18 cellular contexts compared by ENCODE assay signal in genomic region chr20:21262812-21263211, GRCh38. TPM values are rescaled to one million over a fixed set of nuclear protein-coding genes. Genes with fewer than 3 reads are reported as not detected.
A peak's percentile ranks its signal among the peaks of the same experiment; 100 is the strongest.
DNase-seq lines count a peak whose midpoint lies in the region; ATAC-seq and TF ChIP-seq lines count a peak whose summit lies in the region.
"Had no signal": no experiment of that assay in that cellular context is flagged by ENCODE, and none has a peak within 500 bp of the region (broad histone marks: within the 10 kb centered on the region; RNA-seq: fewer than 3 reads in every experiment).

No MANE protein-coding gene starts in this region.

- H4K91ac ChIP-seq in IMR-90 (ENCODE audit: insufficient read depth, low read depth, low read length), result no peak overlapping the region

- CTCF ChIA-PET in MCF 10A (lab: Yijun Ruan, JAX) (interaction anchor here (0.6 to 4.0 kb wide), 5 partner anchors 16 to 438 kb away, joined by 3 to 14 read pairs (median 3); no protein-coding TSS in a partner anchor), IMR-90 (lab: Yijun Ruan, JAX) (no interaction called here)

- H3K4me1 ChIP-seq in breast epithelium (no peaks in the 10 kb centered on the region), IMR-90 (ENCODE audit: control insufficient read depth, insufficient read depth, low read length) (no peaks in the 10 kb centered on the region), gastrocnemius medialis (no peaks in the 10 kb centered on the region)
- H3K4me1 ChIP-seq: Peyer's patch had no signal

- H3K27me3 ChIP-seq in breast epithelium (no peaks in the 10 kb centered on the region), IMR-90 (ENCODE audit: control insufficient read depth, insufficient read depth, low read length) (peaks cover 7% of the 10 kb centered on the region), gastrocnemius medialis (no peaks in the 10 kb centered on the region)
- H3K27me3 ChIP-seq: Peyer's patch had no signal

- H3K4me3 Mint-ChIP-seq in MCF 10A (ENCODE audit: unreplicated experiment), result no peak overlapping the region
- no peak overlapping the region for H3K4me3 Mint-ChIP-seq in progenitor cell of endocrine pancreas (ENCODE audit: low read depth)
- H3K4me3 Mint-ChIP-seq: CD14-positive monocyte, H9, IgD-negative memory B cell had no signal

- H3K27ac ChIP-seq in breast epithelium (no peak overlapping the region), IMR-90 (ENCODE audit: insufficient read depth, low read length) (no peak overlapping the region), gastrocnemius medialis (no peak overlapping the region)
- H3K27ac ChIP-seq: Peyer's patch had no signal

- no peak overlapping the region for H3K9ac ChIP-seq in IMR-90 (ENCODE audit: low read depth, low read length)

- H4K20me1 ChIP-seq in IMR-90 (ENCODE audit: insufficient read depth, low read length), result no peaks in the 10 kb centered on the region

- H4K5ac ChIP-seq in IMR-90 (ENCODE audit: low read depth, low read length), result no peak overlapping the region

- H2BK15ac ChIP-seq in IMR-90 (ENCODE audit: low read depth, low read length), result no peak overlapping the region

- H3K23ac ChIP-seq in IMR-90 (ENCODE audit: low read depth, low read length), result no peak overlapping the region

- H3K27me3 Mint-ChIP-seq in MCF 10A (ENCODE audit: insufficient read depth, unreplicated experiment), result no peaks in the 10 kb centered on the region
- H3K27me3 Mint-ChIP-seq in progenitor cell of endocrine pancreas, result no peaks in the 10 kb centered on the region

- H4K8ac ChIP-seq in IMR-90 (ENCODE audit: low read depth in 2 of 2, low read length in 2 of 2), result no peak overlapping the region

- H2BK5ac ChIP-seq in IMR-90 (ENCODE audit: low read depth, low read length, poor library complexity, severe bottlenecking), result no peak overlapping the region

- no peaks in the 10 kb centered on the region for H3K36me3 Mint-ChIP-seq in MCF 10A (ENCODE audit: insufficient read depth, unreplicated experiment)
- H3K36me3 Mint-ChIP-seq in progenitor cell of endocrine pancreas (ENCODE audit: insufficient read depth), result no peaks in the 10 kb centered on the region
- H3K36me3 Mint-ChIP-seq: CD14-positive monocyte had no signal

- H3K9me3 Mint-ChIP-seq in MCF 10A (ENCODE audit: unreplicated experiment), result peaks cover 6% of the 10 kb centered on the region
- no peaks in the 10 kb centered on the region for H3K9me3 Mint-ChIP-seq in progenitor cell of endocrine pancreas (ENCODE audit: low read depth)

- H2AK9ac ChIP-seq in IMR-90 (replicated peaks; ENCODE audit: low read depth, low read length, poor library complexity), result no peak overlapping the region

- H3K4me1 Mint-ChIP-seq in MCF 10A (ENCODE audit: insufficient read depth, unreplicated experiment) (no peaks in the 10 kb centered on the region), progenitor cell of endocrine pancreas (ENCODE audit: low read depth) (no peaks in the 10 kb centered on the region)
- H3K4me1 Mint-ChIP-seq: CD14-positive monocyte, H9, IgD-negative memory B cell had no signal

- no CpG with 5 or more reads among the region's 2 CpGs for WGBS in IMR-90 (ENCODE audit: extremely low coverage in 2 of 2, insufficient read length in 1 of 2), 2 experiments

- H2AK5ac ChIP-seq in IMR-90 (ENCODE audit: low read depth, low read length), result no peak overlapping the region

- H3K9me1 ChIP-seq in IMR-90 (ENCODE audit: insufficient read depth, low read length), result no peaks in the 10 kb centered on the region

- H3K27ac Mint-ChIP-seq in MCF 10A (ENCODE audit: low read depth, unreplicated experiment) (no peak overlapping the region), progenitor cell of endocrine pancreas (peak overlapping the region; percentile 38)
- H3K27ac Mint-ChIP-seq: H9, IgD-negative memory B cell had no signal

- TF ChIP-seq CTCF in MCF 10A (IDR thresholded peaks at IDR 0.05; ENCODE audit: unreplicated experiment), result no peak
- no peak for TF ChIP-seq CTCF in breast epithelium (IDR thresholded peaks at IDR 0.05)
- TF ChIP-seq CTCF in IMR-90 (conservative IDR thresholded peaks at IDR 0.05; ENCODE audit: low read depth, low read length), result no peak
- TF ChIP-seq CTCF in progenitor cell of endocrine pancreas (IDR thresholded peaks at IDR 0.05; ENCODE audit: unreplicated experiment), result no peak
- TF ChIP-seq CTCF in gastrocnemius medialis (IDR thresholded peaks at IDR 0.05 in 4 of 5, conservative IDR thresholded peaks at IDR 0.05 in 1 of 5), result no peak

- POLR2A ChIA-PET in MCF 10A (lab: Yijun Ruan, JAX) (interaction anchor here (1.0 kb wide), 1 partner anchor 13 kb away, joined by 3 read pairs; no protein-coding TSS in a partner anchor), IMR-90 (lab: Charles Lee; ENCODE audit: unreplicated experiment) (no interaction called here)

- in situ Hi-C loops in IMR-90 (cut with MboI; ENCODE audit: low sequenced_read_pairs) (no loop called here), SK-MEL-5 (cut with HindIII; ENCODE audit: low pct_unique_long_range_greater_than_20kb, low sequenced_read_pairs) (no loop called here), gastrocnemius medialis (cut with MboI; ENCODE audit: low sequenced_read_pairs in 4 of 4) (no loop called here)

- H3K36me3 ChIP-seq in breast epithelium, result no peaks in the 10 kb centered on the region
- H3K36me3 ChIP-seq in IMR-90 (ENCODE audit: control insufficient read depth, insufficient read depth, low read length), result no peaks in the 10 kb centered on the region
- H3K36me3 ChIP-seq in gastrocnemius medialis, result no peaks in the 10 kb centered on the region
- H3K36me3 ChIP-seq: Peyer's patch had no signal

- peak overlapping the region; percentile 65 for H2AFZ ChIP-seq in IMR-90 (replicated peaks; ENCODE audit: low read length, poor library complexity)

- DNase-seq in MCF 10A (ENCODE audit: unreplicated experiment) (peak; percentile 49), breast epithelium (ENCODE audit: low spot score in 2 of 2) (no peak), IMR-90 (no peak), SK-MEL-5 (ENCODE audit: low read depth, low spot score) (peak; percentile 30), progenitor cell of endocrine pancreas (ENCODE audit: low spot score, unreplicated experiment) (no peak), cortex of kidney (lab: John Stamatoyannopoulos, UW) (no peak), gastrocnemius medialis (no peak)
- DNase-seq in activated CD8-positive, alpha-beta memory T cell treated with anti-CD3 and anti-CD28 coated beads for 24 hours, result no peak
- DNase-seq: H9, NCI-H1105 treated with DMSO at 0.1 percent for 48 hours, NCI-H1930, NCI-H2171, NCI-H446 treated with DMSO at 0.1 percent for 48 hours, NCI-H774, Peyer's patch, Right ventricle myocardium superior had no signal

- intact Hi-C loops in MCF 10A (cut with micrococcal nuclease), result no loop called here
- intact Hi-C loops in breast epithelium (cut with DNase I; ENCODE audit: low total_unique reads), result no loop called here
- intact Hi-C loops in IMR-90 (cut with micrococcal nuclease), result no loop called here
- intact Hi-C loops in gastrocnemius medialis (cut with DNase I; ENCODE audit: low total_unique reads), result no loop called here

- H3K4me2 ChIP-seq in IMR-90 (ENCODE audit: low read depth, low read length), result no peak overlapping the region

- H3K79me1 ChIP-seq in IMR-90 (ENCODE audit: low read depth in 1 of 2, low read length in 2 of 2), result no peaks in the 10 kb centered on the region

- H3K4ac ChIP-seq in IMR-90 (ENCODE audit: low read depth, low read length), result no peak overlapping the region

- no peak overlapping the region for H3K56ac ChIP-seq in IMR-90 (ENCODE audit: extremely low read depth, insufficient read depth, low read length)

- BruUV-seq in MCF 10A (replicated peaks; lab: Mats Ljungman, UMichigan) (no TSS peak), IMR-90 (replicated peaks; lab: Mats Ljungman, UMichigan) (no TSS peak)

- H3K9me3 ChIP-seq in breast epithelium (no peaks in the 10 kb centered on the region), IMR-90 (ENCODE audit: control insufficient read depth, insufficient read depth, low read length) (peaks cover 2% of the 10 kb centered on the region; the same call in 1 of the 2 replicates), gastrocnemius medialis (no peaks in the 10 kb centered on the region)
- H3K9me3 ChIP-seq: Peyer's patch had no signal

- H2BK120ac ChIP-seq in IMR-90 (ENCODE audit: low read depth, low read length), result no peak overlapping the region

- H3K4me3 ChIP-seq in breast epithelium (no peak overlapping the region), IMR-90 (ENCODE audit: insufficient read depth, low read depth, low read length) (no peak overlapping the region), gastrocnemius medialis (no peak overlapping the region)
- H3K4me3 ChIP-seq: Peyer's patch had no signal

- ATAC-seq in IMR-90 (ENCODE audit: low read depth) (no peak), gastrocnemius medialis (no peak)

- H3K18ac ChIP-seq in IMR-90 (ENCODE audit: low read depth, low read length), result no peak overlapping the region

- no peak overlapping the region for H2BK20ac ChIP-seq in IMR-90 (ENCODE audit: low read depth, low read length)

- TF ChIP-seq RAD21 in IMR-90 (IDR thresholded peaks at IDR 0.05; ENCODE audit: low read length), result no peak

- dilution Hi-C loops in IMR-90 (cut with HindIII; ENCODE audit: low sequenced_read_pairs, unreplicated experiment), result no loop called here

- H3K14ac ChIP-seq in IMR-90 (replicated peaks; ENCODE audit: low read depth, low read length), result no peak overlapping the region

- no peak for TF ChIP-seq POLR2A in breast epithelium (IDR thresholded peaks at IDR 0.05)
- TF ChIP-seq POLR2A in IMR-90 (IDR thresholded peaks at IDR 0.05; ENCODE audit: low read depth, low read length), result no peak
- no peak for TF ChIP-seq POLR2A in gastrocnemius medialis (IDR thresholded peaks at IDR 0.05)

TF ChIP-seq in IMR-90, 13 proteins besides CTCF, POLR2A, EP300 and RAD21:
- TF ChIP-seq RCOR1 (IDR thresholded peaks at IDR 0.05; ENCODE audit: insufficient replicate concordance, low read length) (no peak), SMC3 (IDR thresholded peaks at IDR 0.05; ENCODE audit: low read depth, low read length) (no peak), NFE2L2 (IDR thresholded peaks at IDR 0.05; ENCODE audit: low read depth, low read length) (no peak), CHD1 (IDR thresholded peaks at IDR 0.05; ENCODE audit: low read depth, low read length) (no peak), MAZ (IDR thresholded peaks at IDR 0.05; ENCODE audit: borderline replicate concordance, low read depth, low read length) (no peak), BHLHE40 (IDR thresholded peaks at IDR 0.05; ENCODE audit: low read depth, low read length) (no peak), CEBPB (IDR thresholded peaks at IDR 0.05; ENCODE audit: low read depth, low read length) (no peak)

RNA-seq across cellular contexts. Expression of gene XRN2, which starts 40.3 kb away (rescaled TPM):
- total RNA-seq in MCF 10A (2022) (60.8 and 67.8 TPM in 2 replicates), breast epithelium (10 to 100 TPM; 71.2 to 95.7 (median 90.4) TPM), IMR-90 (2012; rRNA removed) (70.8 and 99.2 TPM in 2 replicates), progenitor cell of endocrine pancreas (90.2 and 91.0 TPM in 2 replicates), gastrocnemius medialis (10 to 100 TPM; 42.0 to 68.4 (median 52.3) TPM)
- polyA plus RNA-seq in IMR-90 (2012; rRNA removed), result 49.5 and 58.1 TPM in 2 replicates
- 12.7 and 15.9 TPM in 2 replicates for polyA plus RNA-seq in IMR-90 (2012; cell fraction: cytosol; rRNA removed)
- 11.1 and 42.3 TPM in 2 replicates for polyA plus RNA-seq in IMR-90 (2012; cell fraction: nucleus; rRNA removed; ENCODE audit: low replicate concordance)
- total RNA-seq in SK-MEL-5 (2014; rRNA removed; shearing (Covaris generic)), result 151 and 160 TPM in 2 replicates
- polyA plus RNA-seq in SK-MEL-5 (2015; cell fraction: cytosol; rRNA removed), result 114 and 146 TPM in 2 replicates
- 129 and 137 TPM in 2 replicates for polyA plus RNA-seq in SK-MEL-5 (2015; cell fraction: nucleus; rRNA removed)

Comparison
In these comparisons a context has a peak if more than half of its experiments do, and no peak if none do; other contexts are left out.
1. DNase-seq: peak in MCF 10A (single experiment) and SK-MEL-5 (single experiment); none in breast epithelium (0 of 2), IMR-90 (single experiment), progenitor cell of endocrine pancreas (single experiment), activated CD8-positive, alpha-beta memory T cell treated with anti-CD3 and anti-CD28 coated beads for 24 hours (single experiment), cortex of kidney (single experiment) and gastrocnemius medialis (0 of 2).